ENCODE assay signal across 1 cellular context in the genomic region with DNA sequence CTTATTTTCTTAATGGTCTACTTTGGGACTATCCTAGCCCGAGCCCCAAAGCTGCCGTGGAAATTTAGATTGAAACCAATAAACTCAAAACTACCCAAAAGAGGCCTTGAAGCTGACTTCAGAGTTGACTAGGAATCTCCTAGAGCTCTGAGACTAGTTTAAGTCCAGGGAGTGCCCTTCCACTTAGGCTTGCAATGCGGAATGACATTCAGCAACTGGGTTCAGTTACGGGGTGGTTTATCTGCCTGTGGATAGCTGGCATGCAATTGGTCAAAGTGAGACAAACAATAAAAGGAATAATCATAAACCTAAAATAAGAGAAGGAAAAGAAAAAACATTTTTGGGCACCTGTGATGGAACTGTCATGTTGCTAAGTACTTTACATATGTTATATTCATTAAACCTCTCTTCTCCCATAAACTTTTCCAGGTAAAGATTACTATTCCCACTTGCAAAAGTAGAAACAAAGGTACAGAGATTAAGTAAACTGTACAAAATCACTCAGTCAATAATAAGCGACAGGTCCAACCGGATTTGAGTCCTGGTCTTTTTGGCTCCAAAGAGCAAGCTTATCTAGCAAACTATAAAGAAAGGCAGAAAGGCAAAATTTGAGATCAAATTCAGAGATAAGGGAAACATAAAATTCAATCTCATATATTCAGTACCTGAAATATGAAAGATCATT.
A peak's percentile ranks its signal among the peaks of the same experiment; 100 is the strongest.
TF ChIP-seq lines count a peak whose summit lies in the region.

No MANE protein-coding gene starts in this region.

TF ChIP-seq in HepG2, 621 proteins besides CTCF, POLR2A, EP300 and RAD21 (continued from another document and continues in another):
- TF ChIP-seq ARID5B (CRISPR knock-in tag; IDR thresholded peaks at IDR 0.05): peak; percentile 57; the same call in 1 of the 2 replicates
- no peak for TF ChIP-seq SNAPC5 (CRISPR knock-in tag; IDR thresholded peaks at IDR 0.05; ENCODE audit: borderline replicate concordance)
- TF ChIP-seq, protein P1, sequence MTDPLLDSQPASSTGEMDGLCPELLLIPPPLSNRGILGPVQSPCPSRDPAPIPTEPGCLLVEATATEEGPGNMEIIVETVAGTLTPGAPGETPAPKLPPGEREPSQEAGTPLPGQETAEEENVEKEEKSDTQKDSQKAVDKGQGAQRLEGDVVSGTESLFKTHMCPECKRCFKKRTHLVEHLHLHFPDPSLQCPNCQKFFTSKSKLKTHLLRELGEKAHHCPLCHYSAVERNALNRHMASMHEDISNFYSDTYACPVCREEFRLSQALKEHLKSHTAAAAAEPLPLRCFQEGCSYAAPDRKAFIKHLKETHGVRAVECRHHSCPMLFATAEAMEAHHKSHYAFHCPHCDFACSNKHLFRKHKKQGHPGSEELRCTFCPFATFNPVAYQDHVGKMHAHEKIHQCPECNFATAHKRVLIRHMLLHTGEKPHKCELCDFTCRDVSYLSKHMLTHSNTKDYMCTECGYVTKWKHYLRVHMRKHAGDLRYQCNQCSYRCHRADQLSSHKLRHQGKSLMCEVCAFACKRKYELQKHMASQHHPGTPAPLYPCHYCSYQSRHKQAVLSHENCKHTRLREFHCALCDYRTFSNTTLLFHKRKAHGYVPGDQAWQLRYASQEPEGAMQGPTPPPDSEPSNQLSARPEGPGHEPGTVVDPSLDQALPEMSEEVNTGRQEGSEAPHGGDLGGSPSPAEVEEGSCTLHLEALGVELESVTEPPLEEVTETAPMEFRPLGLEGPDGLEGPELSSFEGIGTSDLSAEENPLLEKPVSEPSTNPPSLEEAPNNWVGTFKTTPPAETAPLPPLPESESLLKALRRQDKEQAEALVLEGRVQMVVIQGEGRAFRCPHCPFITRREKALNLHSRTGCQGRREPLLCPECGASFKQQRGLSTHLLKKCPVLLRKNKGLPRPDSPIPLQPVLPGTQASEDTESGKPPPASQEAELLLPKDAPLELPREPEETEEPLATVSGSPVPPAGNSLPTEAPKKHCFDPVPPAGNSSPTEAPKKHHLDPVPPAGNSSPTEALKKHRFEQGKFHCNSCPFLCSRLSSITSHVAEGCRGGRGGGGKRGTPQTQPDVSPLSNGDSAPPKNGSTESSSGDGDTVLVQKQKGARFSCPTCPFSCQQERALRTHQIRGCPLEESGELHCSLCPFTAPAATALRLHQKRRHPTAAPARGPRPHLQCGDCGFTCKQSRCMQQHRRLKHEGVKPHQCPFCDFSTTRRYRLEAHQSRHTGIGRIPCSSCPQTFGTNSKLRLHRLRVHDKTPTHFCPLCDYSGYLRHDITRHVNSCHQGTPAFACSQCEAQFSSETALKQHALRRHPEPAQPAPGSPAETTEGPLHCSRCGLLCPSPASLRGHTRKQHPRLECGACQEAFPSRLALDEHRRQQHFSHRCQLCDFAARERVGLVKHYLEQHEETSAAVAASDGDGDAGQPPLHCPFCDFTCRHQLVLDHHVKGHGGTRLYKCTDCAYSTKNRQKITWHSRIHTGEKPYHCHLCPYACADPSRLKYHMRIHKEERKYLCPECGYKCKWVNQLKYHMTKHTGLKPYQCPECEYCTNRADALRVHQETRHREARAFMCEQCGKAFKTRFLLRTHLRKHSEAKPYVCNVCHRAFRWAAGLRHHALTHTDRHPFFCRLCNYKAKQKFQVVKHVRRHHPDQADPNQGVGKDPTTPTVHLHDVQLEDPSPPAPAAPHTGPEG (CRISPR knock-in tag; IDR thresholded peaks at IDR 0.05): no peak
- TF ChIP-seq EHMT2 (IDR thresholded peaks at IDR 0.05; ENCODE audit: borderline replicate concordance, low read depth, low read length): peak; percentile 40; the same call in 1 of the 2 replicates
- no peak for TF ChIP-seq EED (CRISPR knock-in tag; IDR thresholded peaks at IDR 0.05)
- no peak for TF ChIP-seq ZNF766 (CRISPR knock-in tag; IDR thresholded peaks at IDR 0.05; ENCODE audit: borderline replicate concordance)
- TF ChIP-seq JUN (CRISPR knock-in tag; IDR thresholded peaks at IDR 0.05): no peak
- no peak for TF ChIP-seq DPF2 (CRISPR knock-in tag; IDR thresholded peaks at IDR 0.05; ENCODE audit: borderline replicate concordance, low read depth)
- TF ChIP-seq SRF (IDR thresholded peaks at IDR 0.05; ENCODE audit: low read depth, low read length): no peak
- no peak for TF ChIP-seq PLRG1 (conservative IDR thresholded peaks at IDR 0.05)
- TF ChIP-seq BHLHE40 (IDR thresholded peaks at IDR 0.05; ENCODE audit: low read length): no peak
- no peak for TF ChIP-seq ZNF326 (CRISPR knock-in tag; IDR thresholded peaks at IDR 0.05; ENCODE audit: borderline replicate concordance)
- no peak for TF ChIP-seq ZNF772 (CRISPR knock-in tag; IDR thresholded peaks at IDR 0.05)
- no peak for TF ChIP-seq ZKSCAN5 (CRISPR knock-in tag; IDR thresholded peaks at IDR 0.05)
- TF ChIP-seq, protein P2, sequence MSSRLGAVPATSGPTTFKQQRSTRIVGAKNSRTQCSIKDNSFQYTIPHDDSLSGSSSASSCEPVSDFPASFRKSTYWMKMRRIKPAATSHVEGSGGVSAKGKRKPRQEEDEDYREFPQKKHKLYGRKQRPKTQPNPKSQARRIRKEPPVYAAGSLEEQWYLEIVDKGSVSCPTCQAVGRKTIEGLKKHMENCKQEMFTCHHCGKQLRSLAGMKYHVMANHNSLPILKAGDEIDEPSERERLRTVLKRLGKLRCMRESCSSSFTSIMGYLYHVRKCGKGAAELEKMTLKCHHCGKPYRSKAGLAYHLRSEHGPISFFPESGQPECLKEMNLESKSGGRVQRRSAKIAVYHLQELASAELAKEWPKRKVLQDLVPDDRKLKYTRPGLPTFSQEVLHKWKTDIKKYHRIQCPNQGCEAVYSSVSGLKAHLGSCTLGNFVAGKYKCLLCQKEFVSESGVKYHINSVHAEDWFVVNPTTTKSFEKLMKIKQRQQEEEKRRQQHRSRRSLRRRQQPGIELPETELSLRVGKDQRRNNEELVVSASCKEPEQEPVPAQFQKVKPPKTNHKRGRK (CRISPR knock-in tag; IDR thresholded peaks at IDR 0.05): no peak
- TF ChIP-seq RARA (CRISPR knock-in tag; IDR thresholded peaks at IDR 0.05): 0 out of 2 replicates have a peak, but pooled peaks have one; percentile 12
- no peak for TF ChIP-seq JUNB (CRISPR knock-in tag; IDR thresholded peaks at IDR 0.05; ENCODE audit: borderline replicate concordance)
- no peak for TF ChIP-seq ZNF343 (CRISPR knock-in tag; IDR thresholded peaks at IDR 0.05)
- peak; percentile 63; the same call in 1 of the 2 replicates for TF ChIP-seq ETV5 (CRISPR knock-in tag; IDR thresholded peaks at IDR 0.05; ENCODE audit: borderline replicate concordance)
- TF ChIP-seq XBP1 (CRISPR knock-in tag; IDR thresholded peaks at IDR 0.05): no peak
- TF ChIP-seq ATF1 (CRISPR knock-in tag; IDR thresholded peaks at IDR 0.05): no peak
- TF ChIP-seq SIX1 (CRISPR knock-in tag; IDR thresholded peaks at IDR 0.05; ENCODE audit: borderline replicate concordance): no peak
- no peak for TF ChIP-seq RFX1 (IDR thresholded peaks at IDR 0.05)
- peak; percentile 79 for TF ChIP-seq HNF4A (CRISPR knock-in tag; IDR thresholded peaks at IDR 0.05)
- TF ChIP-seq, protein P3, sequence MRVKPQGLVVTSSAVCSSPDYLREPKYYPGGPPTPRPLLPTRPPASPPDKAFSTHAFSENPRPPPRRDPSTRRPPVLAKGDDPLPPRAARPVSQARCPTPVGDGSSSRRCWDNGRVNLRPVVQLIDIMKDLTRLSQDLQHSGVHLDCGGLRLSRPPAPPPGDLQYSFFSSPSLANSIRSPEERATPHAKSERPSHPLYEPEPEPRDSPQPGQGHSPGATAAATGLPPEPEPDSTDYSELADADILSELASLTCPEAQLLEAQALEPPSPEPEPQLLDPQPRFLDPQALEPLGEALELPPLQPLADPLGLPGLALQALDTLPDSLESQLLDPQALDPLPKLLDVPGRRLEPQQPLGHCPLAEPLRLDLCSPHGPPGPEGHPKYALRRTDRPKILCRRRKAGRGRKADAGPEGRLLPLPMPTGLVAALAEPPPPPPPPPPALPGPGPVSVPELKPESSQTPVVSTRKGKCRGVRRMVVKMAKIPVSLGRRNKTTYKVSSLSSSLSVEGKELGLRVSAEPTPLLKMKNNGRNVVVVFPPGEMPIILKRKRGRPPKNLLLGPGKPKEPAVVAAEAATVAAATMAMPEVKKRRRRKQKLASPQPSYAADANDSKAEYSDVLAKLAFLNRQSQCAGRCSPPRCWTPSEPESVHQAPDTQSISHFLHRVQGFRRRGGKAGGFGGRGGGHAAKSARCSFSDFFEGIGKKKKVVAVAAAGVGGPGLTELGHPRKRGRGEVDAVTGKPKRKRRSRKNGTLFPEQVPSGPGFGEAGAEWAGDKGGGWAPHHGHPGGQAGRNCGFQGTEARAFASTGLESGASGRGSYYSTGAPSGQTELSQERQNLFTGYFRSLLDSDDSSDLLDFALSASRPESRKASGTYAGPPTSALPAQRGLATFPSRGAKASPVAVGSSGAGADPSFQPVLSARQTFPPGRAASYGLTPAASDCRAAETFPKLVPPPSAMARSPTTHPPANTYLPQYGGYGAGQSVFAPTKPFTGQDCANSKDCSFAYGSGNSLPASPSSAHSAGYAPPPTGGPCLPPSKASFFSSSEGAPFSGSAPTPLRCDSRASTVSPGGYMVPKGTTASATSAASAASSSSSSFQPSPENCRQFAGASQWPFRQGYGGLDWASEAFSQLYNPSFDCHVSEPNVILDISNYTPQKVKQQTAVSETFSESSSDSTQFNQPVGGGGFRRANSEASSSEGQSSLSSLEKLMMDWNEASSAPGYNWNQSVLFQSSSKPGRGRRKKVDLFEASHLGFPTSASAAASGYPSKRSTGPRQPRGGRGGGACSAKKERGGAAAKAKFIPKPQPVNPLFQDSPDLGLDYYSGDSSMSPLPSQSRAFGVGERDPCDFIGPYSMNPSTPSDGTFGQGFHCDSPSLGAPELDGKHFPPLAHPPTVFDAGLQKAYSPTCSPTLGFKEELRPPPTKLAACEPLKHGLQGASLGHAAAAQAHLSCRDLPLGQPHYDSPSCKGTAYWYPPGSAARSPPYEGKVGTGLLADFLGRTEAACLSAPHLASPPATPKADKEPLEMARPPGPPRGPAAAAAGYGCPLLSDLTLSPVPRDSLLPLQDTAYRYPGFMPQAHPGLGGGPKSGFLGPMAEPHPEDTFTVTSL (CRISPR knock-in tag; IDR thresholded peaks at IDR 0.05; ENCODE audit: borderline replicate concordance): peak; percentile 94; the same call in 1 of the 2 replicates
- peak; percentile 64; the same call in 1 of the 2 replicates for TF ChIP-seq NFIC (IDR thresholded peaks at IDR 0.05; ENCODE audit: low read length)
- no peak for TF ChIP-seq SCMH1 (CRISPR knock-in tag; IDR thresholded peaks at IDR 0.05; ENCODE audit: borderline replicate concordance)
- TF ChIP-seq, protein P4, sequence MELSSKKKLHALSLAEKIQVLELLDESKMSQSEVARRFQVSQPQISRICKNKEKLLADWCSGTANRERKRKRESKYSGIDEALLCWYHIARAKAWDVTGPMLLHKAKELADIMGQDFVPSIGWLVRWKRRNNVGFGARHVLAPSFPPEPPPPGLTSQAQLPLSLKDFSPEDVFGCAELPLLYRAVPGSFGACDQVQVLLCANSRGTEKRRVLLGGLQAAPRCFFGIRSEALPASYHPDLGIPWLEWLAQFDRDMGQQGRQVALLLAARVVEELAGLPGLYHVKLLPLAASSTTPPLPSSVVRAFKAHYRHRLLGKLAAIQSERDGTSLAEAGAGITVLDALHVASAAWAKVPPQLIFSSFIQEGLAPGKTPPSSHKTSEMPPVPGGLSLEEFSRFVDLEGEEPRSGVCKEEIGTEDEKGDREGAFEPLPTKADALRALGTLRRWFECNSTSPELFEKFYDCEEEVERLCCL (CRISPR knock-in tag; IDR thresholded peaks at IDR 0.05; ENCODE audit: borderline replicate concordance): no peak
- peak; percentile 58 for TF ChIP-seq KDM6A (CRISPR knock-in tag; IDR thresholded peaks at IDR 0.05; ENCODE audit: low read depth)
- no peak for TF ChIP-seq ZNF562 (CRISPR knock-in tag; IDR thresholded peaks at IDR 0.05; ENCODE audit: borderline replicate concordance)
- TF ChIP-seq ZNF44 (CRISPR knock-in tag; IDR thresholded peaks at IDR 0.05): no peak
- no peak for TF ChIP-seq CAMTA2 (CRISPR knock-in tag; IDR thresholded peaks at IDR 0.05; ENCODE audit: borderline replicate concordance)
- TF ChIP-seq ATF4 (CRISPR knock-in tag; IDR thresholded peaks at IDR 0.05): no peak
- no peak for TF ChIP-seq HOXD1 (CRISPR knock-in tag; IDR thresholded peaks at IDR 0.05)
- TF ChIP-seq MTA1 (CRISPR knock-in tag; IDR thresholded peaks at IDR 0.05; ENCODE audit: borderline replicate concordance): no peak
- no peak for TF ChIP-seq ZBTB20 (CRISPR knock-in tag; IDR thresholded peaks at IDR 0.05; ENCODE audit: borderline replicate concordance, low read depth)
- TF ChIP-seq FOXK2 (IDR thresholded peaks at IDR 0.05): no peak
- no peak for TF ChIP-seq ZNF136 (CRISPR knock-in tag; IDR thresholded peaks at IDR 0.05; ENCODE audit: low read depth)
- TF ChIP-seq, protein P5, sequence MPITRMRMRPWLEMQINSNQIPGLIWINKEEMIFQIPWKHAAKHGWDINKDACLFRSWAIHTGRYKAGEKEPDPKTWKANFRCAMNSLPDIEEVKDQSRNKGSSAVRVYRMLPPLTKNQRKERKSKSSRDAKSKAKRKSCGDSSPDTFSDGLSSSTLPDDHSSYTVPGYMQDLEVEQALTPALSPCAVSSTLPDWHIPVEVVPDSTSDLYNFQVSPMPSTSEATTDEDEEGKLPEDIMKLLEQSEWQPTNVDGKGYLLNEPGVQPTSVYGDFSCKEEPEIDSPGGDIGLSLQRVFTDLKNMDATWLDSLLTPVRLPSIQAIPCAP (CRISPR knock-in tag; IDR thresholded peaks at IDR 0.05; ENCODE audit: low read depth): no peak
- no peak for TF ChIP-seq ZFAT (CRISPR knock-in tag; conservative IDR thresholded peaks at IDR 0.05)
